ENCODE assay signal across 9 cellular contexts in the genomic region with DNA sequence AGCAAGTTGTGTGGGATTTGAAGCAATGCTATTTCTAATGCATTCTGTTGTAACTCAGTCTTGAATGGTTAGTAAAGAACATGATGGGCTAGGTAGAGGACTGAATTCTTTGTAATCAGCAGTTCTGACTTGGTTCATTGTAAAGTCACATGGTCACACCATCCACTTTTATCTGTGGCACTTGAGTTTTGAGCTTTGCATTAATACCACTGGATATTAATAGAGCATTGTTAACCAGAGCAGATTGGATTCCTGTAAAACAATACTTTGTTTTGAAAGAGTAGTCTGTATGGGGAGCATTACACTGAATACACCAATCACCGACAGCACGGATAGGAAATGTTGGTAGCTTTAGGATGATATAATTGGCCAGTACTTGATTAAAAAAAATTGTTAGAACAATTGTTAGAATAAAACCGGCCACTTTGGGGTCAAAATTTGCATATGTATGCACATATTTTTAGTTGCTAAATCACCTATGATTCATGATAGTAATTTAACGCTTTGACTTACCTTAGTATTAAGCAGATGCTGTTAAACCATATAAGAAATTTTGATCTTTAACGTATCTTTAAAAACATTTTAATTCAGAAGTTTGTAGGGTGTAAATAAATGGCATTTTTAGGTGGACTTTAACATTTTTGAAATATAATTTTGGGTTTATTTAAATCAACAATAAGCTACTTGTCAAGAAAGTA.
"Had no signal": no experiment of that assay in that cellular context is flagged by ENCODE, and none has a peak within 500 bp of the region (broad histone marks: within the 10 kb centered on the region; RNA-seq: fewer than 3 reads in every experiment).

No MANE protein-coding gene starts in this region.

- H3K4me3 ChIP-seq: left lung, right lobe of liver, spleen, thoracic aorta had no signal

- H3K4me1 ChIP-seq: left lung, right lobe of liver had no signal

- ATAC-seq: right lobe of liver had no signal

- H3K36me3 ChIP-seq: left lung, right lobe of liver, thoracic aorta had no signal

- DNase-seq: activated effector memory CD4-positive, alpha-beta T cell treated with Interleukin-2 at 50 U/mL for 16 hours; activated T-cell treated with anti-CD3 and anti-CD28 coated beads, Interleukin-2, amount 50 U/mL, for 24 hours; endodermal cell; left lung; right lobe of liver; spleen; stimulated activated naive CD4-positive, alpha-beta T cell treated with Interleukin-2 at 50 U/mL for 16 hours; T-helper 2 cell had no signal

- H3K27me3 ChIP-seq: left lung, right lobe of liver, spleen had no signal

- H3K27ac ChIP-seq: left lung, right lobe of liver, spleen, thoracic aorta had no signal
